In genomic region chr9:95116002-95116819, GRCh38 we compare ENCODE assay signal across 11 cellular contexts.
DNase-seq lines count a peak whose midpoint lies in the region; ATAC-seq and TF ChIP-seq lines count a peak whose summit lies in the region.
"Had no signal": no experiment of that assay in that cellular context is flagged by ENCODE, and none has a peak within 500 bp of the region (broad histone marks: within the 10 kb centered on the region; RNA-seq: fewer than 3 reads in every experiment).

No MANE protein-coding gene starts in this region.

- H3K27me3 Mint-ChIP-seq in progenitor cell of endocrine pancreas: no peaks in the 10 kb centered on the region
- no peaks in the 10 kb centered on the region for H3K27me3 Mint-ChIP-seq in activated CD4-positive, alpha-beta memory T cell treated with anti-CD3 and anti-CD28 coated beads for 36 hours

- POLR2A ChIA-PET in RWPE1 (lab: Yijun Ruan, JAX; ENCODE audit: low non-redundant PET): no interaction called here
- POLR2A ChIA-PET in activated CD4-positive, alpha-beta memory T cell treated with anti-CD3 and anti-CD28 coated beads for 36 hours (lab: Charles Lee): no interaction called here

- CTCF ChIA-PET in RWPE1 (lab: Yijun Ruan, JAX): interaction anchor here (0.5 to 1.4 kb wide), 7 partner anchors 11 to 487 kb away, joined by 3 to 7 read pairs (median 4); no protein-coding TSS in a partner anchor
- CTCF ChIA-PET in activated CD4-positive, alpha-beta memory T cell treated with anti-CD3 and anti-CD28 coated beads for 36 hours (lab: Charles Lee): interaction anchor here (0.7 to 2.0 kb wide), 3 partner anchors 11 to 435 kb away, joined by 3 to 16 read pairs (median 6); no protein-coding TSS in a partner anchor

- no peak for DNase-seq in RWPE1 (ENCODE audit: low spot score)
- no peak for DNase-seq in fibroblast of pulmonary artery (ENCODE audit: low read depth)
- DNase-seq in progenitor cell of endocrine pancreas (ENCODE audit: low spot score, unreplicated experiment): no peak
- DNase-seq in activated effector memory CD4-positive, alpha-beta T cell treated with anti-CD3 and anti-CD28 coated beads, Interleukin-2, amount 50 U/mL, for 16 hours: no peak
- no peak for DNase-seq in activated CD4-positive, alpha-beta memory T cell treated with anti-CD3 and anti-CD28 coated beads for 36 hours
- DNase-seq: DMS153, NCI-H146 had no signal

- no peak overlapping the region for H3K27ac Mint-ChIP-seq in progenitor cell of endocrine pancreas
- no peak overlapping the region for H3K27ac Mint-ChIP-seq in activated CD4-positive, alpha-beta memory T cell treated with anti-CD3 and anti-CD28 coated beads for 36 hours

- intact Hi-C loops in activated CD4-positive, alpha-beta memory T cell treated with anti-CD3 and anti-CD28 coated beads for 36 hours (cut with micrococcal nuclease): no loop called here

- H3K36me3 Mint-ChIP-seq in progenitor cell of endocrine pancreas (ENCODE audit: insufficient read depth): peaks cover 7% of the 10 kb centered on the region
- no peaks in the 10 kb centered on the region for H3K36me3 Mint-ChIP-seq in activated CD4-positive, alpha-beta memory T cell treated with anti-CD3 and anti-CD28 coated beads for 36 hours

- H3K4me1 Mint-ChIP-seq in progenitor cell of endocrine pancreas (ENCODE audit: low read depth): no peaks in the 10 kb centered on the region
- H3K4me1 Mint-ChIP-seq in activated CD4-positive, alpha-beta memory T cell treated with anti-CD3 and anti-CD28 coated beads for 36 hours (ENCODE audit: low read depth): no peaks in the 10 kb centered on the region

- TF ChIP-seq CTCF in GM12872 (IDR thresholded peaks at IDR 0.05; ENCODE audit: insufficient read depth, low read depth, low read length) (0 out of 3 replicates have a peak, but pooled peaks have one; percentile 19), RWPE1 (conservative IDR thresholded peaks at IDR 0.05; ENCODE audit: low read depth) (no peak; the same call in 1 of the 2 replicates), fibroblast of pulmonary artery (IDR thresholded peaks at IDR 0.05; ENCODE audit: low read length, missing control alignments) (peak; percentile 11), progenitor cell of endocrine pancreas (IDR thresholded peaks at IDR 0.05; ENCODE audit: unreplicated experiment) (peak; percentile 48)

- no peak overlapping the region for H3K4me3 Mint-ChIP-seq in progenitor cell of endocrine pancreas (ENCODE audit: low read depth)
- H3K4me3 Mint-ChIP-seq in activated CD4-positive, alpha-beta memory T cell treated with anti-CD3 and anti-CD28 coated beads for 36 hours: no peak overlapping the region

- peak overlapping the region; percentile 31; the same call in 1 of the 2 replicates for H3K27ac ChIP-seq in RWPE1
- H3K27ac ChIP-seq: SJSA1 had no signal

- H3K9me3 Mint-ChIP-seq in progenitor cell of endocrine pancreas (ENCODE audit: low read depth): no peaks in the 10 kb centered on the region
- H3K9me3 Mint-ChIP-seq in activated CD4-positive, alpha-beta memory T cell treated with anti-CD3 and anti-CD28 coated beads for 36 hours: no peaks in the 10 kb centered on the region

- no peak for ATAC-seq in HG03432 (IDR thresholded peaks at IDR 0.05; ENCODE audit: unreplicated experiment)
- no peak for ATAC-seq in HG02840 (IDR thresholded peaks at IDR 0.05; ENCODE audit: low FRiP score, unreplicated experiment)

- no peak overlapping the region for H3K4me3 ChIP-seq in fibroblast of pulmonary artery (replicated peaks; ENCODE audit: low read depth, low read length)
- H3K4me3 ChIP-seq: SJSA1 had no signal
